In the genomic region with DNA sequence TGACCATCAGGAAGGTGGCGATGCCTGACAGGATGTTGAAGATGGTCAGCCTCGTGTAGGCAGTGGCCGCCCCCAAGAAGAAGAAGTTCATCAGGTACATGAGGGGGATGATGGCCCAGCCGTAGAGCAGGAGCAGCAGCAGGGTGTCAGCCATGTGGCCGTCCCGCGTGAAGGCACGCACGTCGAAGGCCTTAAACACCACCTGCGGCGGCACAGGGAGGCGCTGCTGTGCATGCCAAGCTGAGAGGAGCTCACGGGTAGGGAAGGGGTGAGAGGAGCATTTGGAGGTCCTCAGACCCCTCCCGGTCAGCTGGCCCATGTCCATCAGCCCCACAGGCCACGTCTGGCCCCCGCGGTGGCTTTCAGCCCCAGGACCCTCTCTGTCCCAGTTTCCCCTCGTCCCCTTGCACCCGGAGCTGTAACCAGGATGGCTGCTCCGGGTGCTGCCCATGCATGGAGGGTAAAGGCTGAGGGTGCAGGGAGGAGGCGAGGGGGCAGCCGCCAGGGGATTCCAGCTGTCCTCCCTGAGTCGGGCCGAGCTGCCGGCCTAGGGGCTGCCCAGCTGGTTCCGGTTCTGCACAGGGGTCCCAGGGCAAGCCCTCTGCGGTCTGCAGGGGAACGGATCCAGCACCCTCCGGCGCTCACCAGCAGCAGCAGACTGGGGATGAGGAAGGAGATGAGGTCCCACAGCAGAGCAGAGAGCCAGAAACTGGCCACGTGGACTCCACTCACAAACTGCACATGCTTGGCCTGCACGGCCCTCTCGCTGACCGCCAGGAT, we compare ENCODE assay signal across 20 cellular contexts.
"Had no signal": no experiment of that assay in that cellular context is flagged by ENCODE, and none has a peak within 500 bp of the region (broad histone marks: within the 10 kb centered on the region; RNA-seq: fewer than 3 reads in every experiment).

No MANE protein-coding gene starts in this region.

- H3K27me3 ChIP-seq: heart left ventricle, neutrophil, suprapubic skin, thyroid gland, vagina had no signal

- ATAC-seq: heart left ventricle; stimulated activated effector memory CD8-positive, alpha-beta T cell treated with anti-CD3 and anti-CD28 coated beads, Interleukin-12 subunit alpha, Interleukin-12 subunit beta, amount 100 ng/mL, for 72 hours; stimulated activated naive CD8-positive, alpha-beta T cell treated with anti-CD3 and anti-CD28 coated beads, Interleukin-15, Interleukin-2, amounts not matched to agents 100 U/mL and 50 U/mL, for 24 hours had no signal

- H3K36me3 ChIP-seq: neutrophil, vagina had no signal

- DNase-seq: effector CD8-positive, alpha-beta T cell; heart left ventricle; hippocampal formation; left cardiac atrium; left ventricle myocardium inferior; mesenchymal stem cell; midbrain; nephron progenitor cell; small intestine; stimulated activated CD4-positive, alpha-beta T cell treated with anti-CD3 and anti-CD28 coated beads, Interleukin-4, amount 100 ng/mL, for 1 hour; stimulated activated CD8-positive, alpha-beta memory T cell treated with anti-CD3 and anti-CD28 coated beads, Interleukin-4, amount 100 ng/mL, for 48 hours; stimulated activated naive CD8-positive, alpha-beta T cell treated with anti-CD3 and anti-CD28 coated beads, Interleukin-15, Interleukin-2, amounts not matched to agents 100 U/mL and 50 U/mL, for 24 hours; thyroid gland had no signal

- H3K4me3 ChIP-seq: coronary artery, heart left ventricle, left ventricle myocardium inferior, lung, suprapubic skin, thyroid gland, vagina had no signal

- H3K4me3 Mint-ChIP-seq: nephron progenitor cell; stimulated activated effector memory CD8-positive, alpha-beta T cell treated with anti-CD3 and anti-CD28 coated beads, Interleukin-12 subunit alpha, Interleukin-12 subunit beta, amount 100 ng/mL, for 72 hours; type B pancreatic cell had no signal

- H3K27ac ChIP-seq: coronary artery, heart left ventricle, left ventricle myocardium inferior, neutrophil, suprapubic skin, thyroid gland, vagina had no signal

- H3K27ac Mint-ChIP-seq: nephron progenitor cell; stimulated activated effector memory CD8-positive, alpha-beta T cell treated with anti-CD3 and anti-CD28 coated beads, Interleukin-12 subunit alpha, Interleukin-12 subunit beta, amount 100 ng/mL, for 72 hours; type B pancreatic cell had no signal

- H3K9me3 Mint-ChIP-seq: nephron progenitor cell; stimulated activated effector memory CD8-positive, alpha-beta T cell treated with anti-CD3 and anti-CD28 coated beads, Interleukin-12 subunit alpha, Interleukin-12 subunit beta, amount 100 ng/mL, for 72 hours; type B pancreatic cell had no signal

- H3K36me3 Mint-ChIP-seq: type B pancreatic cell had no signal

- H3K9me3 ChIP-seq: heart left ventricle, left ventricle myocardium inferior, neutrophil, suprapubic skin, thyroid gland, vagina had no signal

- H3K4me1 Mint-ChIP-seq: stimulated activated effector memory CD8-positive, alpha-beta T cell treated with anti-CD3 and anti-CD28 coated beads, Interleukin-12 subunit alpha, Interleukin-12 subunit beta, amount 100 ng/mL, for 72 hours had no signal

- H3K4me1 ChIP-seq: heart left ventricle, left ventricle myocardium inferior, suprapubic skin, thyroid gland, vagina had no signal
